In genomic region chr16:77148121-77148520, GRCh38 we compare ENCODE assay signal across 27 cellular contexts. TPM values are rescaled to one million over a fixed set of nuclear protein-coding genes. Genes with fewer than 3 reads are reported as not detected.
A peak's percentile ranks its signal among the peaks of the same experiment; 100 is the strongest.
DNase-seq lines count a peak whose midpoint lies in the region; ATAC-seq, FAIRE-seq and TF ChIP-seq lines count a peak whose summit lies in the region.
"Had no signal": no experiment of that assay in that cellular context is flagged by ENCODE, and none has a peak within 500 bp of the region (broad histone marks: within the 10 kb centered on the region; RNA-seq: fewer than 3 reads in every experiment).

No MANE protein-coding gene starts in this region.

- POLR2A ChIA-PET in A549 (lab: Yijun Ruan, JAX), result no interaction called here
- POLR2A ChIA-PET in IMR-90 (lab: Charles Lee; ENCODE audit: unreplicated experiment), result no interaction called here
- POLR2A ChIA-PET in H1 (lab: Charles Lee; ENCODE audit: partially characterized antibody), result no interaction called here
- POLR2A ChIA-PET in Caco-2 (lab: Charles Lee), result no interaction called here

- H2BK20ac ChIP-seq in IMR-90 (ENCODE audit: low read depth, low read length) (no peak overlapping the region), H1 (ENCODE audit: low read length) (no peak overlapping the region)

- H3K4me1 Mint-ChIP-seq in nephron progenitor cell (no peaks in the 10 kb centered on the region), Caco-2 (ENCODE audit: low read depth, unreplicated experiment) (no peaks in the 10 kb centered on the region)
- H3K4me1 Mint-ChIP-seq: B cell had no signal

- TF ChIP-seq RAD21 in A549 (conservative IDR thresholded peaks at IDR 0.05 in 1 of 2, IDR thresholded peaks at IDR 0.05 in 1 of 2) (no peak), IMR-90 (IDR thresholded peaks at IDR 0.05; ENCODE audit: low read length) (no peak), H1 (IDR thresholded peaks at IDR 0.05 in 1 of 2, conservative IDR thresholded peaks at IDR 0.05 in 1 of 2; ENCODE audit: low read depth in 2 of 2, low read length in 2 of 2) (no peak)

- CTCF ChIA-PET in A549 (lab: Yijun Ruan, JAX), result interaction anchor here (1.9 kb wide), 1 partner anchor 24 kb away, joined by 8 read pairs; no protein-coding TSS in a partner anchor
- CTCF ChIA-PET in IMR-90 (lab: Yijun Ruan, JAX), result interaction anchor here (1.5 kb wide), 1 partner anchor 24 kb away, joined by 3 read pairs; no protein-coding TSS in a partner anchor
- CTCF ChIA-PET in H1 (lab: Charles Lee; ENCODE audit: partially characterized antibody), result interaction anchor here (2.8 kb wide), 1 partner anchor 22 kb away, joined by 12 read pairs; no protein-coding TSS in a partner anchor
- CTCF ChIA-PET in Caco-2 (lab: Charles Lee), result no interaction called here

- no peak for ATAC-seq in A549
- no peak for ATAC-seq in IMR-90 (ENCODE audit: low read depth)
- ATAC-seq in HG03378 (IDR thresholded peaks at IDR 0.05; ENCODE audit: unreplicated experiment), result no peak
- ATAC-seq: CD8-positive, alpha-beta T cell; GM12878 had no signal

- TF ChIP-seq EP300 in A549 (IDR thresholded peaks at IDR 0.05) (no peak), H1 (IDR thresholded peaks at IDR 0.05; ENCODE audit: borderline replicate concordance in 1 of 2, low read depth in 2 of 2, low read length in 2 of 2) (no peak)

- H3K23ac ChIP-seq in IMR-90 (ENCODE audit: low read depth, low read length) (no peak overlapping the region), H1 (ENCODE audit: insufficient read length) (no peak overlapping the region)

- no peak overlapping the region for H2BK12ac ChIP-seq in H1 (ENCODE audit: low read depth, low read length)

- no peak overlapping the region for H2AK5ac ChIP-seq in IMR-90 (ENCODE audit: low read depth, low read length)
- H2AK5ac ChIP-seq in H1 (ENCODE audit: low read depth, low read length), result no peak overlapping the region

- H3K4me1 ChIP-seq in A549 (no peaks in the 10 kb centered on the region), IMR-90 (ENCODE audit: control insufficient read depth, insufficient read depth, low read length) (no peaks in the 10 kb centered on the region), H1 (replicated peaks in 1 of 4; ENCODE audit: control insufficient read depth in 3 of 4, insufficient read depth in 4 of 4, low read length in 3 of 4) (no peaks in the 10 kb centered on the region), Caco-2 (no peaks in the 10 kb centered on the region)
- H3K4me1 ChIP-seq: BLaER1 treated with 17β-estradiol and CSF1 and Interleukin-3, amounts not matched to agents 10 nM and 100 nM had no signal

- no peak overlapping the region for H2BK15ac ChIP-seq in IMR-90 (ENCODE audit: low read depth, low read length)
- H2BK15ac ChIP-seq in H1 (ENCODE audit: low read length), result no peak overlapping the region

- H3K4ac ChIP-seq in IMR-90 (ENCODE audit: low read depth, low read length) (no peak overlapping the region), H1 (replicated peaks; ENCODE audit: insufficient read length, low read depth, low read length) (no peak overlapping the region)

- H2BK120ac ChIP-seq in IMR-90 (ENCODE audit: low read depth, low read length) (no peak overlapping the region), H1 (replicated peaks; ENCODE audit: low read depth, low read length) (no peak overlapping the region)

- no peak overlapping the region for H4K8ac ChIP-seq in IMR-90 (ENCODE audit: low read depth in 2 of 2, low read length in 2 of 2)
- no peak overlapping the region for H4K8ac ChIP-seq in H1 (ENCODE audit: extremely low read depth, insufficient read depth, low read length)

- H4K91ac ChIP-seq in IMR-90 (ENCODE audit: insufficient read depth, low read depth, low read length) (no peak overlapping the region), H1 (replicated peaks; ENCODE audit: insufficient read length, low read length) (no peak overlapping the region)

- H3K9me3 Mint-ChIP-seq in nephron progenitor cell, result peaks cover 13% of the 10 kb centered on the region
- peaks cover 16% of the 10 kb centered on the region for H3K9me3 Mint-ChIP-seq in Caco-2 (ENCODE audit: unreplicated experiment)

- H3K14ac ChIP-seq in IMR-90 (replicated peaks; ENCODE audit: low read depth, low read length), result no peak overlapping the region
- H3K14ac ChIP-seq in H1 (ENCODE audit: insufficient read length), result no peak overlapping the region

- no peak overlapping the region for H2BK5ac ChIP-seq in IMR-90 (ENCODE audit: low read depth, low read length, poor library complexity, severe bottlenecking)
- no peak overlapping the region for H2BK5ac ChIP-seq in H1 (ENCODE audit: low read depth, low read length)

- no peaks in the 10 kb centered on the region for H3K23me2 ChIP-seq in H1 (ENCODE audit: low read depth, low read length)

- no TSS peak for BruUV-seq in IMR-90 (replicated peaks; lab: Mats Ljungman, UMichigan)
- BruUV-seq in Caco-2 (replicated peaks; lab: Mats Ljungman, UMichigan), result no TSS peak

- no peak overlapping the region for H4K5ac ChIP-seq in IMR-90 (ENCODE audit: low read depth, low read length)
- no peak overlapping the region for H4K5ac ChIP-seq in H1 (ENCODE audit: insufficient read length, low read depth, low read length)

- no peak overlapping the region for H3K27ac ChIP-seq in A549
- H3K27ac ChIP-seq in IMR-90 (ENCODE audit: insufficient read depth, low read length), result no peak overlapping the region
- no peak overlapping the region for H3K27ac ChIP-seq in H1 (ENCODE audit: low read depth, low read length)
- H3K27ac ChIP-seq: BLaER1 treated with 17β-estradiol and CSF1 and Interleukin-3, amounts not matched to agents 10 nM and 100 nM; C4-2B had no signal

- in situ Hi-C loops in IMR-90 (cut with MboI; ENCODE audit: low sequenced_read_pairs), result no loop called here

- H3K4me2 ChIP-seq in A549 (no peak overlapping the region), IMR-90 (ENCODE audit: low read depth, low read length) (no peak overlapping the region), H1 (ENCODE audit: insufficient read depth in 1 of 2, low read depth in 2 of 2, low read length in 2 of 2) (no peak overlapping the region)
- H3K4me2 ChIP-seq: BLaER1 treated with 17β-estradiol and CSF1 and Interleukin-3, amounts not matched to agents 10 nM and 100 nM had no signal

- no peak for TF ChIP-seq CTCF in A549 (IDR thresholded peaks at IDR 0.05)
- no peak for TF ChIP-seq CTCF in IMR-90 (conservative IDR thresholded peaks at IDR 0.05; ENCODE audit: low read depth, low read length)
- TF ChIP-seq CTCF in H1 (IDR thresholded peaks at IDR 0.05; ENCODE audit: control extremely low read depth in 1 of 3, insufficient read depth in 1 of 3, low read depth in 1 of 3, low read length in 3 of 3), result no peak
- no peak for TF ChIP-seq CTCF in nephron progenitor cell (IDR thresholded peaks at IDR 0.05)
- no peak for TF ChIP-seq CTCF in Caco-2 (IDR thresholded peaks at IDR 0.05; ENCODE audit: insufficient read depth in 1 of 2, low read depth in 1 of 2, low read length in 1 of 2, severe bottlenecking in 1 of 2, unreplicated experiment in 1 of 2)

- no peaks in the 10 kb centered on the region for H4K20me1 ChIP-seq in IMR-90 (ENCODE audit: insufficient read depth, low read length)
- H4K20me1 ChIP-seq in H1 (replicated peaks in 1 of 2; ENCODE audit: control insufficient read depth in 1 of 2, insufficient read depth in 2 of 2, low read length in 2 of 2), result no peaks in the 10 kb centered on the region
- H4K20me1 ChIP-seq: BLaER1 treated with 17β-estradiol and CSF1 and Interleukin-3, amounts not matched to agents 10 nM and 100 nM had no signal

- H2AK9ac ChIP-seq in IMR-90 (replicated peaks; ENCODE audit: low read depth, low read length, poor library complexity), result no peak overlapping the region

- H3K27me3 ChIP-seq in IMR-90 (ENCODE audit: control insufficient read depth, insufficient read depth, low read length) (no peaks in the 10 kb centered on the region), H1 (replicated peaks in 1 of 4; ENCODE audit: control insufficient read depth in 3 of 4, extremely low read depth in 1 of 4, insufficient read depth in 3 of 4, low read length in 3 of 4) (no peaks in the 10 kb centered on the region), Caco-2 (replicated peaks; ENCODE audit: control insufficient read depth, insufficient read depth, low read length) (no peaks in the 10 kb centered on the region)
- H3K27me3 ChIP-seq: BLaER1 treated with 17β-estradiol and CSF1 and Interleukin-3, amounts not matched to agents 10 nM and 100 nM had no signal

- intact Hi-C loops in IMR-90 (cut with micrococcal nuclease), result no loop called here
- intact Hi-C loops in Caco-2 (cut with micrococcal nuclease; ENCODE audit: unreplicated experiment), result no loop called here

- peaks cover 6% of the 10 kb centered on the region; the same call in 2 of the 3 replicates for H3K9me3 ChIP-seq in A549
- peaks cover 2% of the 10 kb centered on the region; the same call in 1 of the 2 replicates for H3K9me3 ChIP-seq in IMR-90 (ENCODE audit: control insufficient read depth, insufficient read depth, low read length)
- H3K9me3 ChIP-seq in H1 (ENCODE audit: insufficient read depth in 2 of 2, low read depth in 1 of 2, low read length in 1 of 2), result peaks cover 0 to 4% of the 10 kb centered on the region in 2 experiments; a peak in 3 of 4 replicates
- H3K9me3 ChIP-seq in Caco-2, result no peaks in the 10 kb centered on the region

- H3K36me3 Mint-ChIP-seq in nephron progenitor cell (ENCODE audit: low read depth), result no peaks in the 10 kb centered on the region
- no peaks in the 10 kb centered on the region for H3K36me3 Mint-ChIP-seq in Caco-2 (ENCODE audit: insufficient read depth, unreplicated experiment)
- H3K36me3 Mint-ChIP-seq: CD8-positive, alpha-beta T cell had no signal

- H3K9me1 ChIP-seq in IMR-90 (ENCODE audit: insufficient read depth, low read length), result no peaks in the 10 kb centered on the region

- no peak for FAIRE-seq in A549 (lab: Jason Lieb, UNC)
- no peak for FAIRE-seq in H1 (lab: Jason Lieb, UNC)
- FAIRE-seq: A204.1, GM12878, GM12892, GM18507 had no signal

- 3% methylated on average over 4 of the region's 4 CpGs for WGBS in A549 (ENCODE audit: missing lambda C conversion rate)
- 6% methylated on average over 2 of the region's 4 CpGs; no CpG with 5 or more reads in 1 of the 2 experiments for WGBS in IMR-90 (ENCODE audit: extremely low coverage in 2 of 2, insufficient read length in 1 of 2), 2 experiments
- WGBS in H1 (ENCODE audit: extremely low coverage in 1 of 2, insufficient coverage in 1 of 2, insufficient read length in 1 of 2, insufficient replicate concordance in 2 of 2, low coverage in 1 of 2, low lambda C conversion rate in 2 of 2, missing lambda C conversion rate in 1 of 2), 2 experiments, result 88% methylated on average over 4 of the region's 4 CpGs; no CpG with 5 or more reads in 1 of the 2 experiments

- no peak overlapping the region for H3K9ac ChIP-seq in IMR-90 (ENCODE audit: low read depth, low read length)
- no peak overlapping the region for H3K9ac ChIP-seq in H1 (replicated peaks in 1 of 4; ENCODE audit: extremely low read depth in 1 of 4, low read depth in 3 of 4, low read length in 3 of 4)
- H3K9ac ChIP-seq: BLaER1 treated with 17β-estradiol and CSF1 and Interleukin-3, amounts not matched to agents 10 nM and 100 nM had no signal

- no peak overlapping the region for H3K4me3 Mint-ChIP-seq in nephron progenitor cell
- no peak overlapping the region for H3K4me3 Mint-ChIP-seq in Caco-2 (ENCODE audit: unreplicated experiment)
- H3K4me3 Mint-ChIP-seq: B cell; CD4-positive, alpha-beta T cell; CD8-positive, alpha-beta T cell had no signal

- no peaks in the 10 kb centered on the region for H3K79me2 ChIP-seq in H1 (ENCODE audit: control insufficient read depth in 1 of 2, insufficient read depth in 2 of 2, low read length in 2 of 2)

- no peaks in the 10 kb centered on the region for H3K79me1 ChIP-seq in IMR-90 (ENCODE audit: low read depth in 1 of 2, low read length in 2 of 2)
- no peaks in the 10 kb centered on the region for H3K79me1 ChIP-seq in H1 (ENCODE audit: low read depth, low read length)

- H3K18ac ChIP-seq in IMR-90 (ENCODE audit: low read depth, low read length) (no peak overlapping the region), H1 (ENCODE audit: extremely low read depth, low read length) (no peak overlapping the region)

- peaks cover 9% of the 10 kb centered on the region for H3K27me3 Mint-ChIP-seq in nephron progenitor cell (ENCODE audit: low read depth, poor library complexity)
- H3K27me3 Mint-ChIP-seq in Caco-2 (ENCODE audit: insufficient read depth, unreplicated experiment), result peaks cover 18% of the 10 kb centered on the region

- H3K27ac Mint-ChIP-seq in nephron progenitor cell (peak overlapping the region; percentile 9), Caco-2 (ENCODE audit: unreplicated experiment) (no peak overlapping the region)
- H3K27ac Mint-ChIP-seq: B cell; CD4-positive, alpha-beta T cell; CD8-positive, alpha-beta T cell had no signal

- dilution Hi-C loops in IMR-90 (cut with HindIII; ENCODE audit: low sequenced_read_pairs, unreplicated experiment), result no loop called here

- no peak for TF ChIP-seq POLR2A in A549 (IDR thresholded peaks at IDR 0.05; ENCODE audit: low read length)
- TF ChIP-seq POLR2A in IMR-90 (IDR thresholded peaks at IDR 0.05; ENCODE audit: low read depth, low read length), result no peak
- TF ChIP-seq POLR2A in H1 (IDR thresholded peaks at IDR 0.05; ENCODE audit: control extremely low read depth in 1 of 2, low read depth in 2 of 2, low read length in 2 of 2), result no peak

- H2AFZ ChIP-seq in IMR-90 (replicated peaks; ENCODE audit: low read length, poor library complexity) (no peak overlapping the region), H1 (ENCODE audit: low read length) (peak overlapping the region; percentile 41; the same call in 1 of the 2 replicates)

- H3K4me3 ChIP-seq in A549, result no peak overlapping the region
- H3K4me3 ChIP-seq in IMR-90 (ENCODE audit: insufficient read depth, low read depth, low read length), result no peak overlapping the region
- no peak overlapping the region for H3K4me3 ChIP-seq in H1 (ENCODE audit: extremely low read depth in 1 of 4, insufficient read depth in 2 of 4, low read depth in 3 of 4, low read length in 4 of 4)
- no peak overlapping the region for H3K4me3 ChIP-seq in Caco-2 (ENCODE audit: low read depth, low read length)
- H3K4me3 ChIP-seq: BLaER1 treated with 17β-estradiol and CSF1 and Interleukin-3, amounts not matched to agents 10 nM and 100 nM; GM12878 had no signal

- H3K36me3 ChIP-seq in IMR-90 (ENCODE audit: control insufficient read depth, insufficient read depth, low read length) (no peaks in the 10 kb centered on the region), H1 (ENCODE audit: control insufficient read depth in 2 of 4, insufficient read depth in 4 of 4, low read length in 3 of 4) (no peaks in the 10 kb centered on the region), Caco-2 (ENCODE audit: control insufficient read depth, insufficient read depth, low read length) (no peaks in the 10 kb centered on the region)
- H3K36me3 ChIP-seq: BLaER1 treated with 17β-estradiol and CSF1 and Interleukin-3, amounts not matched to agents 10 nM and 100 nM had no signal

- DNase-seq in A549 (ENCODE audit: low read depth in 1 of 2, low spot score in 1 of 2) (no peak), IMR-90 (no peak), H1 (ENCODE audit: low read depth in 1 of 2, low spot score in 2 of 2) (no peak), nephron progenitor cell (no peak), hepatic stellate cell (ENCODE audit: low spot score) (no peak), Caco-2 (no peak)
- DNase-seq: 8988T; AML-193; CD4-positive, alpha-beta T cell; CD8-positive, alpha-beta T cell; DMS 273 treated with DMSO at 0.1 percent for 48 hours; DMS153; DMS53; DMS79; DND-41; EL; GDM1 had no signal

- no peak overlapping the region for H3K56ac ChIP-seq in IMR-90 (ENCODE audit: extremely low read depth, insufficient read depth, low read length)
- no peak overlapping the region for H3K56ac ChIP-seq in H1 (replicated peaks; ENCODE audit: insufficient read length, low read depth, low read length)

RNA-seq across cellular contexts. Expression of gene MON1B, which starts 42.9 kb away (rescaled TPM):
- polyA plus RNA-seq in A549 (2011; rRNA removed) (18.0 and 27.2 TPM in 2 replicates), A549 (2017; fragmentation: RNase III; extraction: RNeasy Plus Mini Kit Qiagen cat#74134 plus additional on column Dnase treatment) (28.0 to 33.3 TPM (median 32.5 TPM) in 3 replicates), IMR-90 (2012; rRNA removed) (16.8 and 19.2 TPM in 2 replicates), H1 (2011; rRNA removed) (20.0 and 42.4 TPM in 2 replicates)
- 22.2 and 32.7 TPM in 2 replicates for polyA plus RNA-seq in A549 (2012; cell fraction: cytosol; rRNA removed)
- polyA plus RNA-seq in A549 (2012; cell fraction: nucleus; rRNA removed), result 66.3 and 78.8 TPM in 2 replicates
- 20.2 and 26.9 TPM in 2 replicates for polyA minus RNA-seq in A549 (2011; rRNA and poly(A)+ RNA removed)
- total RNA-seq in IMR-90 (2012; rRNA removed) (5.2 and 7.2 TPM in 2 replicates), Caco-2 (2022) (66.9 and 67.1 TPM in 2 replicates)
- 12.7 and 19.6 TPM in 2 replicates for polyA plus RNA-seq in IMR-90 (2012; cell fraction: cytosol; rRNA removed)
- 31.1 and 51.6 TPM in 2 replicates for polyA plus RNA-seq in IMR-90 (2012; cell fraction: nucleus; rRNA removed; ENCODE audit: low replicate concordance)
- 44.2 and 45.9 TPM in 2 replicates for total RNA-seq in H1 (2021; fragmentation: NEBNext Ultra II Directional; extraction: Animal tissue kit (Norgen Biotek cat#: 25700))
- 23.9 TPM for polyA plus RNA-seq in H1 (2011; cell fraction: cytosol; rRNA removed)
- 62.1 TPM for polyA plus RNA-seq in H1 (2011; cell fraction: nucleus; rRNA removed)
- 20.1 to 31.4 TPM (median 27.4 TPM) in 4 replicates for polyA plus RNA-seq in H1 (2012, experiment 1 of 2)
- 13.4 TPM for polyA plus RNA-seq in H1 (2012, experiment 2 of 2)
- 20.7 TPM for polyA plus RNA-seq in H1 (2013, experiment 1 of 2)
- polyA plus RNA-seq in H1 (2013, experiment 2 of 2), result 18.6 TPM
- 19.3 and 19.6 TPM in 2 replicates for polyA minus RNA-seq in H1 (2011; rRNA and poly(A)+ RNA removed)
- polyA minus RNA-seq in H1 (2011; cell fraction: cytosol; rRNA and poly(A)+ RNA removed), result 15.5 TPM
- 23.6 TPM for polyA minus RNA-seq in H1 (2011; cell fraction: nucleus; rRNA and poly(A)+ RNA removed)

RNA-seq across cellular contexts. Expression of gene SYCE1L, which starts 51.1 kb away (rescaled TPM):
- polyA plus RNA-seq in A549 (2011; rRNA removed) (0.45 and 1.4 TPM in 2 replicates), A549 (2017; fragmentation: RNase III; extraction: RNeasy Plus Mini Kit Qiagen cat#74134 plus additional on column Dnase treatment) (5.2 to 8.0 TPM (median 6.6 TPM) in 3 replicates), IMR-90 (2012; rRNA removed) (0.10 TPM in 1 of 2 replicates, not detected in the other), H1 (2011; rRNA removed) (2.6 and 6.8 TPM in 2 replicates)
- 1.4 and 1.6 TPM in 2 replicates for polyA plus RNA-seq in A549 (2012; cell fraction: cytosol; rRNA removed)
- 2.2 and 2.4 TPM in 2 replicates for polyA plus RNA-seq in A549 (2012; cell fraction: nucleus; rRNA removed)
- polyA minus RNA-seq in A549 (2011; rRNA and poly(A)+ RNA removed), result 0.68 TPM in 1 of 2 replicates, not detected in the other
- total RNA-seq in IMR-90 (2012; rRNA removed) (not detected in 2 replicates), Caco-2 (2022) (4.8 and 8.2 TPM in 2 replicates)
- polyA plus RNA-seq in IMR-90 (2012; cell fraction: cytosol; rRNA removed), result 0.13 and 0.47 TPM in 2 replicates
- polyA plus RNA-seq in IMR-90 (2012; cell fraction: nucleus; rRNA removed; ENCODE audit: low replicate concordance), result 0.50 and 1.2 TPM in 2 replicates
- total RNA-seq in H1 (2021; fragmentation: NEBNext Ultra II Directional; extraction: Animal tissue kit (Norgen Biotek cat#: 25700)), result 5.8 and 10.0 TPM in 2 replicates
- 1.5 TPM for polyA plus RNA-seq in H1 (2011; cell fraction: cytosol; rRNA removed)
- 27.2 TPM for polyA plus RNA-seq in H1 (2011; cell fraction: nucleus; rRNA removed)
- 1.8 to 20.9 TPM (median 2.9 TPM) in 4 replicates for polyA plus RNA-seq in H1 (2012, experiment 1 of 2)
- polyA plus RNA-seq in H1 (2012, experiment 2 of 2), result 0.37 TPM
- 8.9 TPM for polyA plus RNA-seq in H1 (2013, experiment 1 of 2)
- 5.8 TPM for polyA plus RNA-seq in H1 (2013, experiment 2 of 2)
- polyA minus RNA-seq in H1 (2011; rRNA and poly(A)+ RNA removed), result not detected in 2 replicates
- not detected for polyA minus RNA-seq in H1 (2011; cell fraction: cytosol; rRNA and poly(A)+ RNA removed)
- 2.2 TPM for polyA minus RNA-seq in H1 (2011; cell fraction: nucleus; rRNA and poly(A)+ RNA removed)
- total RNA-seq: Daoy, G401 had no signal

Comparison
In these comparisons a context has a peak if more than half of its experiments do, and no peak if none do; other contexts are left out.
1. Of the 18 proteins assayed by ChIP-seq in both H1 and A549: peak only in H1: none; only in A549: none; in both: MAFK; in neither: 17.